8 cellular contexts compared by ENCODE assay signal in the genomic region with DNA sequence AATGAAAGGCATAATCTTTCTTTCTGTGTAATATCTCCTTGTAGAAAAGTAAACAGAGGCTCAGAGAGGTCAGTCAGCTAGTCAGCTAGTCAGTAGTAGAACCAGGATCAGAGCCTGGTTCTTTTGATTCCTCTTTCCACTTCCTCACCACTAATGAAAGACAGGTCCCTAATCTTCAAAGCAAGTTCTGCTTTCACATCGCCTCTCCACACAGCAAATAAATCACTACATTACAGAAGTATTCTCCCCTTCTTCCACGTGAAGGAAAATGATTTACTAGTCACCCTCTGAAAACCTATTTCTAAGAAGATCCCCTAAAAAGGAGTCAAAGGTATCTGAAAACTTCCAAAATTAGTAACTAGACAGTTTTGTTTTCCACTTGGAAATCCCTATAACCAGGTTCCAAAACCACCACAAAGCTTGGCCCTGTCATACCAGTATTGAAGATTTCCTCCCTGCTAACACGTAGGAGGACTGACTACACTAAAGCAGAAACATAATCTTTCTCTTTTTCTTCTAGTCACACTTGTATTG.
DNase-seq lines count a peak whose midpoint lies in the region; ATAC-seq lines count a peak whose summit lies in the region.

No MANE protein-coding gene starts in this region.

- H3K4me3 Mint-ChIP-seq in activated T-helper 17 cell treated with anti-CD3 and anti-CD28 coated beads, Interleukin-2, amount 50 U/mL, for 72 hours, result no peak overlapping the region

- H3K4me1 Mint-ChIP-seq in activated T-helper 17 cell treated with anti-CD3 and anti-CD28 coated beads, Interleukin-2, amount 50 U/mL, for 72 hours, result peaks cover 6% of the 10 kb centered on the region

- no peaks in the 10 kb centered on the region for H3K9me3 Mint-ChIP-seq in activated T-helper 17 cell treated with anti-CD3 and anti-CD28 coated beads, Interleukin-2, amount 50 U/mL, for 72 hours

- H3K27me3 Mint-ChIP-seq in activated T-helper 17 cell treated with anti-CD3 and anti-CD28 coated beads, Interleukin-2, amount 50 U/mL, for 72 hours, result no peaks in the 10 kb centered on the region

- peak; percentile 19 for DNase-seq in stimulated activated CD4-positive, alpha-beta T cell treated with anti-CD3 and anti-CD28 coated beads, Interleukin-15, amount 100 ng/mL, for 24 hours
- no peak for DNase-seq in stimulated activated CD4-positive, alpha-beta T cell treated with anti-CD3 and anti-CD28 coated beads, Interleukin-2, amount 100 ng/mL, for 24 hours
- DNase-seq in pons (ENCODE audit: low spot score), result peak; percentile 79
- DNase-seq in UCSD-AML1 (lab: John Stamatoyannopoulos, UW; ENCODE audit: unreplicated experiment), result no peak
- DNase-seq in DMS79 treated with DMSO at 0.1 percent for 48 hours (lab: John Stamatoyannopoulos, UW), result no peak

- ATAC-seq in HG03175 (IDR thresholded peaks at IDR 0.05; ENCODE audit: unreplicated experiment) (peak; percentile 69), esophagus mucosa (no peak)
- ATAC-seq in activated T-helper 17 cell treated with anti-CD3 and anti-CD28 coated beads, Interleukin-2, amount 50 U/mL, for 72 hours (replicated peaks), result peak; percentile 82

- H3K27ac Mint-ChIP-seq in activated T-helper 17 cell treated with anti-CD3 and anti-CD28 coated beads, Interleukin-2, amount 50 U/mL, for 72 hours, result peak overlapping the region; percentile 31

- H3K36me3 Mint-ChIP-seq in activated T-helper 17 cell treated with anti-CD3 and anti-CD28 coated beads, Interleukin-2, amount 50 U/mL, for 72 hours (ENCODE audit: low read depth), result no peaks in the 10 kb centered on the region

Comparison
In these comparisons a context has a peak if more than half of its experiments do, and no peak if none do; other contexts are left out.
1. DNase-seq: peak in stimulated activated CD4-positive, alpha-beta T cell treated with anti-CD3 and anti-CD28 coated beads, Interleukin-15, amount 100 ng/mL, for 24 hours (single experiment) and pons (single experiment); none in stimulated activated CD4-positive, alpha-beta T cell treated with anti-CD3 and anti-CD28 coated beads, Interleukin-2, amount 100 ng/mL, for 24 hours (0 of 2), UCSD-AML1 (single experiment) and DMS79 treated with DMSO at 0.1 percent for 48 hours (single experiment).